Comparison of ENCODE assay signal across 10 cellular contexts in genomic region chr18:10928971-10929373, GRCh38.
DNase-seq lines count a peak whose midpoint lies in the region; ATAC-seq lines count a peak whose summit lies in the region.
"Had no signal": no experiment of that assay in that cellular context is flagged by ENCODE, and none has a peak within 500 bp of the region (broad histone marks: within the 10 kb centered on the region; RNA-seq: fewer than 3 reads in every experiment).

No MANE protein-coding gene starts in this region.

- ATAC-seq in GM19463 (IDR thresholded peaks at IDR 0.05; ENCODE audit: unreplicated experiment) (peak; percentile 39), HG03342 (IDR thresholded peaks at IDR 0.05; ENCODE audit: unreplicated experiment) (peak; percentile 80)
- ATAC-seq: upper lobe of right lung had no signal

- DNase-seq in Daoy (ENCODE audit: low read depth), result peak; percentile 75
- peak; percentile 51 for DNase-seq in astrocyte of the hippocampus (ENCODE audit: low read depth, low spot score)
- DNase-seq in cortex of kidney (lab: John Stamatoyannopoulos, UW), result no peak
- DNase-seq in activated CD4-positive, alpha-beta T cell treated with anti-CD3 and anti-CD28 coated beads for 48 hours, result no peak
- DNase-seq in NOMO-1 (lab: John Stamatoyannopoulos, UW; ENCODE audit: unreplicated experiment in 2 of 2), result no peak
- no peak for DNase-seq in NCI-H748 treated with DMSO at 0.1 percent for 48 hours (lab: John Stamatoyannopoulos, UW)
- DNase-seq: CD4-positive, CD25-positive, alpha-beta regulatory T cell; upper lobe of right lung had no signal

Comparison
In these comparisons a context has a peak if more than half of its experiments do, and no peak if none do; other contexts are left out.
1. DNase-seq: peak in Daoy (single experiment) and astrocyte of the hippocampus (single experiment); none in cortex of kidney (single experiment), activated CD4-positive, alpha-beta T cell treated with anti-CD3 and anti-CD28 coated beads for 48 hours (single experiment), NOMO-1 (0 of 2) and NCI-H748 treated with DMSO at 0.1 percent for 48 hours (single experiment).